Comparison of ENCODE assay signal across 9 cellular contexts in genomic region chr3:197354195-197355059, GRCh38. TPM values are rescaled to one million over a fixed set of nuclear protein-coding genes. Genes with fewer than 3 reads are reported as not detected.
DNase-seq lines count a peak whose midpoint lies in the region; ATAC-seq and TF ChIP-seq lines count a peak whose summit lies in the region.
"Had no signal": no experiment of that assay in that cellular context is flagged by ENCODE, and none has a peak within 500 bp of the region (broad histone marks: within the 10 kb centered on the region; RNA-seq: fewer than 3 reads in every experiment).

No MANE protein-coding gene starts in this region.

- H3K36me3 ChIP-seq in brain microvascular endothelial cell (replicated peaks) (no peaks in the 10 kb centered on the region), thyroid gland (no peaks in the 10 kb centered on the region)

- H3K27ac ChIP-seq in brain microvascular endothelial cell (peak overlapping the region; percentile 1), thyroid gland (peak overlapping the region; percentile 77 to 80 (median 78))

- TF ChIP-seq CTCF in brain microvascular endothelial cell (IDR thresholded peaks at IDR 0.05; ENCODE audit: low read depth, low read length, missing control alignments) (no peak), thyroid gland (IDR thresholded peaks at IDR 0.05) (no peak), GM13976 (IDR thresholded peaks at IDR 0.05; ENCODE audit: borderline replicate concordance, control extremely low read depth, extremely low read depth, insufficient read depth, missing control alignments) (no peak)

- no peak for TF ChIP-seq POLR2A in thyroid gland (IDR thresholded peaks at IDR 0.05)

- in situ Hi-C loops in brain microvascular endothelial cell (cut with HindIII; ENCODE audit: low pct_ligation_motif_present, low sequenced_read_pairs) = no loop called here
- in situ Hi-C loops in GM13976 (cut with MboI; ENCODE audit: low sequenced_read_pairs, unreplicated experiment) = no loop called here

- WGBS in thyroid gland, 2 donors = 42 to 45% methylated on average over 22 to 23 of the region's 26 CpGs

- H3K4me3 ChIP-seq in brain microvascular endothelial cell (ENCODE audit: low read depth, low read length) = no peak overlapping the region
- no peak overlapping the region for H3K4me3 ChIP-seq in thyroid gland (replicated peaks in 1 of 3)

- intact Hi-C loops in left colon (cut with DNase I, micrococcal nuclease) = no loop called here
- intact Hi-C loops in thyroid gland (cut with DNase I) = no loop called here

- H3K4me1 ChIP-seq in thyroid gland = peaks cover 19 to 38% of the 10 kb centered on the region in 2 donors

- ATAC-seq in left colon = no peak
- ATAC-seq in HG02870 (IDR thresholded peaks at IDR 0.05; ENCODE audit: unreplicated experiment) = no peak

- H3K27me3 ChIP-seq in brain microvascular endothelial cell (replicated peaks) (no peaks in the 10 kb centered on the region), thyroid gland (no peaks in the 10 kb centered on the region)

- peak; percentile 91 for DNase-seq in LHCN-M2 (ENCODE audit: low read depth)
- DNase-seq in brain microvascular endothelial cell = no peak
- DNase-seq in left colon = peak; percentile 39 to 45
- DNase-seq in thyroid gland = peak; percentile 75 to 84
- no peak for DNase-seq in GM13976 (ENCODE audit: low spot score)
- no peak for DNase-seq in NCI-H748 (lab: John Stamatoyannopoulos, UW; ENCODE audit: unreplicated experiment)
- DNase-seq in NK-92 treated with Interleukin-12 subunit alpha and Interleukin-12 subunit beta, amount 100 ng/mL, for 24 hours (lab: John Stamatoyannopoulos, UW) = no peak
- DNase-seq: activated CD4-positive, CD25-positive, alpha-beta regulatory T cell had no signal

- H3K9me3 ChIP-seq in thyroid gland = no peaks in the 10 kb centered on the region

RNA-seq across cellular contexts. Expression of gene DLG1, which starts 56.0 kb away (rescaled TPM):
- total RNA-seq in LHCN-M2 (2014; rRNA removed) (107 and 110 TPM in 2 replicates), left colon (100 to 1,000 TPM; 129 to 145 TPM), thyroid gland (100 to 1,000 TPM; 111 to 233 (median 174) TPM)
- polyA plus RNA-seq in LHCN-M2 (2012) = 59.4 TPM

Comparison
In these comparisons a context has a peak if more than half of its experiments do, and no peak if none do; other contexts are left out.
1. DNase-seq: peak in LHCN-M2 (single experiment), left colon (2 of 2) and thyroid gland (2 of 2); none in brain microvascular endothelial cell (single experiment), GM13976 (single experiment), NCI-H748 (single experiment) and NK-92 treated with Interleukin-12 subunit alpha and Interleukin-12 subunit beta, amount 100 ng/mL, for 24 hours (single experiment).